1 cellular context compared by ENCODE assay signal in genomic region chr3:141386611-141387110, GRCh38.
A peak's percentile ranks its signal among the peaks of the same experiment; 100 is the strongest.
TF ChIP-seq lines count a peak whose summit lies in the region.

No MANE protein-coding gene starts in this region.

TF ChIP-seq in K562, 482 proteins besides CTCF, POLR2A, EP300 and RAD21 (continued from another document and continues in another):
- TF ChIP-seq HOMEZ (CRISPR knock-in tag; IDR thresholded peaks at IDR 0.05) (no peak), SMARCA4 (IDR thresholded peaks at IDR 0.05) (peak; percentile 61; the same call in 1 of the 2 replicates), MNT (conservative IDR thresholded peaks at IDR 0.05) (no peak), PCBP1 (IDR thresholded peaks at IDR 0.05; ENCODE audit: low read depth, low read length, poor library complexity, severe bottlenecking) (no peak), NRF1 (conservative IDR thresholded peaks at IDR 0.05 in 1 of 2, IDR thresholded peaks at IDR 0.05 in 1 of 2) (peak; percentile 32 to 40; a peak in 3 of 4 replicates), ZNF592 (IDR thresholded peaks at IDR 0.05) (peak; percentile 37; the same call in 1 of the 2 replicates), KAT8 (IDR thresholded peaks at IDR 0.05; ENCODE audit: low read depth) (no peak), ATF7 (IDR thresholded peaks at IDR 0.05) (peak; percentile 91), SMC3 (conservative IDR thresholded peaks at IDR 0.05; ENCODE audit: insufficient read depth, low read depth, low read length) (no peak), HINFP (tag; conservative IDR thresholded peaks at IDR 0.05; ENCODE audit: low read depth) (no peak), DPF2 (IDR thresholded peaks at IDR 0.05) (no peak; the same call in 1 of the 2 replicates), USF2 (CRISPR knock-in tag; IDR thresholded peaks at IDR 0.05) (no peak), NUFIP1 (IDR thresholded peaks at IDR 0.05; ENCODE audit: partially characterized antibody) (no peak), DNMT1 (IDR thresholded peaks at IDR 0.05) (no peak), CREB1 (IDR thresholded peaks at IDR 0.05) (no peak), CREB1 (CRISPR knock-in tag; IDR thresholded peaks at IDR 0.05) (no peak), POLR2AphosphoS5 (IDR thresholded peaks at IDR 0.05; ENCODE audit: control insufficient read depth, insufficient read depth, low read depth, low read length) (no peak), MEIS2 (IDR thresholded peaks at IDR 0.05; ENCODE audit: partially characterized antibody) (peak; percentile 87), JUND (IDR thresholded peaks at IDR 0.05; ENCODE audit: borderline replicate concordance, low read depth, low read length) (peak; percentile 72; the same call in 1 of the 2 replicates), JUND (tag; IDR thresholded peaks at IDR 0.05; ENCODE audit: borderline replicate concordance, low read depth, low read length) (peak; percentile 59; the same call in 1 of the 3 replicates), FOXO4 (CRISPR knock-in tag; IDR thresholded peaks at IDR 0.05) (no peak), TFAM (CRISPR knock-in tag; conservative IDR thresholded peaks at IDR 0.05) (no peak), MGA (IDR thresholded peaks at IDR 0.05) (peak; percentile 78), ARID1B (IDR thresholded peaks at IDR 0.05) (peak; percentile 62), SRSF3 (IDR thresholded peaks at IDR 0.05; ENCODE audit: insufficient read depth, low read length) (no peak), CEBPB (tag; IDR thresholded peaks at IDR 0.05) (peak; percentile 83), PKNOX1 (IDR thresholded peaks at IDR 0.05) (peak; percentile 86), ZNF232 (CRISPR knock-in tag; IDR thresholded peaks at IDR 0.05) (no peak), CBX2 (IDR thresholded peaks at IDR 0.05; ENCODE audit: insufficient read depth, low read length, poor library complexity, severe bottlenecking) (no peak), SIN3A (IDR thresholded peaks at IDR 0.05; ENCODE audit: borderline replicate concordance in 2 of 2, control insufficient read depth in 1 of 2, low read depth in 2 of 2, low read length in 2 of 2) (no peak), RNF2 (IDR thresholded peaks at IDR 0.05) (0 out of 2 replicates have a peak, but pooled peaks have one; percentile 22), GTF2F1 (IDR thresholded peaks at IDR 0.05; ENCODE audit: low read depth, low read length) (no peak), FOSL1 (tag; conservative IDR thresholded peaks at IDR 0.05) (no peak), HNRNPH1 (optimal IDR thresholded peaks at IDR 0.05; ENCODE audit: low read depth, low read length) (no peak), ZZZ3 (IDR thresholded peaks at IDR 0.05) (no peak), OTX1 (CRISPR knock-in tag; IDR thresholded peaks at IDR 0.05) (no peak)
